ENCODE assay signal across 8 cellular contexts in the genomic region with DNA sequence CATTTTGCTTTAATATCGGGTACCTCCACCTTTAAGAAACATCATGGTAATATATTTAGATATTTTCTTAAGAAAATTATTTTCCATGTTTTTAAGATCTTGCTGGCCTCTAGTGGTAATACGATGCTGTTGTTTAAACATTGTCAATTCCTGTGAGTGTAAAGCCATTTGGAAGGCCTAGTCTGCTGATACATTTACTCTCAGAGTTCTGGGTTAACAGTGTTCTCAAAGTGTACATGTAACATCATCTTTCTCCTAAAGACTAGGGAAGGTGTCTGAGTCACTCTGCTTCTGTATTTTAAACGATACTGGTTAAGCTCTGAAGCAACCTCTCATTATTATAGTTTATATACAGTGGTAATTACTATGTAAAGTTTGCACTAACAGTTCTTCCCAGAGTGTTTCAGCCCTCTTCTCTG.
A peak's percentile ranks its signal among the peaks of the same experiment; 100 is the strongest.
DNase-seq lines count a peak whose midpoint lies in the region; ATAC-seq and TF ChIP-seq lines count a peak whose summit lies in the region.

No MANE protein-coding gene starts in this region.

- ATAC-seq in gastroesophageal sphincter (no peak), thoracic aorta (ENCODE audit: insufficient number of reproducible peaks, low FRiP score, low read depth) (no peak), GM21737 (IDR thresholded peaks at IDR 0.05; ENCODE audit: unreplicated experiment) (no peak)

- no peak for TF ChIP-seq EP300 in gastroesophageal sphincter (IDR thresholded peaks at IDR 0.05)

- H3K4me3 ChIP-seq in gastroesophageal sphincter (no peak overlapping the region), thoracic aorta (no peak overlapping the region)

- H3K4me1 ChIP-seq in gastroesophageal sphincter (peaks cover 0 to 12% (median 0%) of the 10 kb centered on the region in 3 donors), thoracic aorta (ENCODE audit: control insufficient read depth in 1 of 2, low read depth in 2 of 2) (peaks cover 19 to 24% of the 10 kb centered on the region in 2 donors)

- no peaks in the 10 kb centered on the region for H3K27me3 ChIP-seq in gastroesophageal sphincter
- H3K27me3 ChIP-seq in thoracic aorta (replicated peaks; ENCODE audit: insufficient read depth): no peaks in the 10 kb centered on the region

- no peak for TF ChIP-seq POLR2A in gastroesophageal sphincter (IDR thresholded peaks at IDR 0.05)

- DNase-seq in NCI-H146 (lab: John Stamatoyannopoulos, UW) (peak; percentile 6), NCI-H146 treated with DMSO at 0.1 percent for 48 hours (lab: John Stamatoyannopoulos, UW; ENCODE audit: unreplicated experiment) (no peak), SIG-M5 treated with dmso at 0.1 percent for 504 hours (lab: John Stamatoyannopoulos, UW; ENCODE audit: unreplicated experiment) (peak; percentile 76), thoracic aorta (ENCODE audit: low spot score) (no peak), GM19240 (ENCODE audit: insufficient read length, low spot score) (no peak), NCI-H2029 treated with DMSO at 0.1 percent for 48 hours (lab: John Stamatoyannopoulos, UW) (no peak)

- H3K9me3 ChIP-seq in gastroesophageal sphincter: no peaks in the 10 kb centered on the region
- H3K9me3 ChIP-seq in thoracic aorta: no peaks in the 10 kb centered on the region

- WGBS in gastroesophageal sphincter (ENCODE audit: low coverage in 1 of 2), 2 donors: 12 to 37% methylated on average over 2 to 3 of the region's 3 CpGs

- H3K36me3 ChIP-seq in gastroesophageal sphincter (no peaks in the 10 kb centered on the region), thoracic aorta (no peaks in the 10 kb centered on the region)

- TF ChIP-seq CTCF in gastroesophageal sphincter (IDR thresholded peaks at IDR 0.05): peak in 3 of 4 experiments; percentile 42 to 44 (median 43)
- peak; percentile 42 for TF ChIP-seq CTCF in thoracic aorta (IDR thresholded peaks at IDR 0.05)

- H3K27ac ChIP-seq in gastroesophageal sphincter (no peak overlapping the region), thoracic aorta (no peak overlapping the region)

Comparison
In these comparisons a context has a peak if more than half of its experiments do, and no peak if none do; other contexts are left out.
1. DNase-seq: peak in NCI-H146 (single experiment) and SIG-M5 treated with dmso at 0.1 percent for 504 hours (single experiment); none in NCI-H146 treated with DMSO at 0.1 percent for 48 hours (single experiment), thoracic aorta (single experiment), GM19240 (single experiment) and NCI-H2029 treated with DMSO at 0.1 percent for 48 hours (single experiment).